1 cellular context compared by ENCODE assay signal in the genomic region with DNA sequence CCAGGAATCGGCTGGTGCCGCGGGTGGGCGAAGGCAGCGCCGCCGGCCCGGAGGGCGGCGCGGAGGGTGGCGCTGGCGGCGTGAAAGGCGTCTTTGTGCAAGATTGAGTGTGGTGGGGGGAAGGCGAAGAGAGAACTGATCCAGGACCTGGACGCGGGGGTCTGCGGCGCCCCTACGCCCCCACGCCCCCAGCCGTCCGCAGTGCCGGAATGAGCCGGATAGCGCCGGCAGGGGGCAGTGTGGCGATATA.
TF ChIP-seq lines count a peak whose summit lies in the region.

No MANE protein-coding gene starts in this region.

TF ChIP-seq in A549, 52 proteins besides CTCF, POLR2A, EP300 and RAD21 (continued from another document):
- no peak for TF ChIP-seq REST (IDR thresholded peaks at IDR 0.05)
- TF ChIP-seq EHMT2 (IDR thresholded peaks at IDR 0.05; ENCODE audit: low read depth) = no peak
- no peak for TF ChIP-seq HOXB5 (CRISPR knock-in tag; IDR thresholded peaks at IDR 0.05)
- no peak for TF ChIP-seq MYC (IDR thresholded peaks at IDR 0.05; ENCODE audit: borderline replicate concordance, low read length)
- TF ChIP-seq ESRRA (IDR thresholded peaks at IDR 0.05; ENCODE audit: borderline replicate concordance, low read length) = no peak
- TF ChIP-seq HOXA7 (CRISPR knock-in tag; IDR thresholded peaks at IDR 0.05) = no peak
- TF ChIP-seq, protein P1, sequence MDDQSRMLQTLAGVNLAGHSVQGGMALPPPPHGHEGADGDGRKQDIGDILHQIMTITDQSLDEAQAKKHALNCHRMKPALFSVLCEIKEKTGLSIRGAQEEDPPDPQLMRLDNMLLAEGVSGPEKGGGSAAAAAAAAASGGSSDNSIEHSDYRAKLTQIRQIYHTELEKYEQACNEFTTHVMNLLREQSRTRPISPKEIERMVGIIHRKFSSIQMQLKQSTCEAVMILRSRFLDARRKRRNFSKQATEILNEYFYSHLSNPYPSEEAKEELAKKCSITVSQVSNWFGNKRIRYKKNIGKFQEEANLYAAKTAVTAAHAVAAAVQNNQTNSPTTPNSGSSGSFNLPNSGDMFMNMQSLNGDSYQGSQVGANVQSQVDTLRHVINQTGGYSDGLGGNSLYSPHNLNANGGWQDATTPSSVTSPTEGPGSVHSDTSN (IDR thresholded peaks at IDR 0.05) = no peak
- TF ChIP-seq POLR2AphosphoS2 (conservative IDR thresholded peaks at IDR 0.05; ENCODE audit: low read length) = no peak
